In the genomic region with DNA sequence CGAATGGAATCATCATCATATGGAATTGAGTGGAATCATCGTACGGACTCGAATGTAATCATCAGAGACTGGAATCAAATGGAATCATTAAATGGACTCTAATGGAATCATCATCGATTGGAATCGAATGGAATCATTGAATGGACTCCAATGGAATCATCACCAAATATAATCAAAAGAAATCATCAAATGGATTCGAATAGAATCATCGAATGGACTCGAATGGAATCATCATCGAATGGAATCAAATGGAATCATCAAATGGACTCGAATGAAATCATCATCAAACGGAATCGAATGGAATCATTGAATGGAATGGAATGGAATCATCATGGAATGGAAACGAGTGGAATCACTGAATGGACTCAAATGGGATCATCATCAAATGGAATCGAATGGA, we compare ENCODE assay signal across 8 cellular contexts.
DNase-seq lines count a peak whose midpoint lies in the region; ATAC-seq and TF ChIP-seq lines count a peak whose summit lies in the region.
"Not testable (repeated sequence)": the region's sequence is repeated elsewhere in the genome, so short reads cannot be mapped to it uniquely, and the experiment has no call there.

No MANE protein-coding gene starts in this region.

- H3K4me3 ChIP-seq in body of pancreas (peak overlapping the region; percentile 0), tibial nerve (peak overlapping the region in 1 of 4 donors; percentile 0)
- H3K4me3 ChIP-seq in right cardiac atrium (ENCODE audit: low read length), result not testable (repeated sequence)

- not testable (repeated sequence) for H3K27me3 ChIP-seq in body of pancreas; right cardiac atrium (ENCODE audit: control insufficient read depth, insufficient read depth); tibial nerve

- not testable (repeated sequence) for H3K27me3 Mint-ChIP-seq in T-helper 17 cell; natural killer cell treated with Interleukin-12 subunit alpha and Interleukin-12 subunit beta and Interleukin-15 and Interleukin-18, amount 100 ng/mL, for 72 hours

- WGBS in body of pancreas, 2 donors, result 42 to 50% methylated on average over 15 of the region's 15 CpGs
- 62% methylated on average over 15 of the region's 15 CpGs for WGBS in right cardiac atrium
- WGBS in tibial nerve, 2 donors, result 69 to 70% methylated on average over 15 of the region's 15 CpGs

- H3K27ac Mint-ChIP-seq in T-helper 17 cell; natural killer cell treated with Interleukin-12 subunit alpha and Interleukin-12 subunit beta and Interleukin-15 and Interleukin-18, amount 100 ng/mL, for 72 hours: not testable (repeated sequence)

- not testable (repeated sequence) for H3K4me1 ChIP-seq in body of pancreas; right cardiac atrium (ENCODE audit: control insufficient read depth, insufficient read depth, low read length); tibial nerve

- not testable (repeated sequence) for H3K4me1 Mint-ChIP-seq in T-helper 17 cell; natural killer cell treated with Interleukin-12 subunit alpha and Interleukin-12 subunit beta and Interleukin-15 and Interleukin-18, amount 100 ng/mL, for 72 hours (ENCODE audit: low read depth in 2 of 2)

- ATAC-seq in GM18520 (IDR thresholded peaks at IDR 0.05; ENCODE audit: unreplicated experiment), result peak; percentile 2
- ATAC-seq in T-helper 17 cell, result peak; percentile 1
- ATAC-seq in body of pancreas, result peak; percentile 1
- ATAC-seq in right cardiac atrium, result peak; percentile 1
- ATAC-seq in natural killer cell treated with Interleukin-12 subunit alpha and Interleukin-12 subunit beta and Interleukin-15 and Interleukin-18, amount 100 ng/mL, for 72 hours, result peak; percentile 1 to 2

- TF ChIP-seq EP300 in tibial nerve (IDR thresholded peaks at IDR 0.05), result not testable (repeated sequence)

- H3K27ac ChIP-seq in body of pancreas (peak overlapping the region in 2 of 4 donors; percentile 0), tibial nerve (peak overlapping the region in 1 of 4 donors; percentile 0)
- not testable (repeated sequence) for H3K27ac ChIP-seq in right cardiac atrium (ENCODE audit: low read length)

- not testable (repeated sequence) for TF ChIP-seq POLR2A in body of pancreas (IDR thresholded peaks at IDR 0.05); tibial nerve (IDR thresholded peaks at IDR 0.05)

- not testable (repeated sequence) for H3K4me3 Mint-ChIP-seq in T-helper 17 cell; natural killer cell treated with Interleukin-12 subunit alpha and Interleukin-12 subunit beta and Interleukin-15 and Interleukin-18, amount 100 ng/mL, for 72 hours

- intact Hi-C loops in body of pancreas (cut with DNase I); right cardiac atrium (cut with DNase I): not testable (repeated sequence)

- peak in 1 of 3 donors; percentile 60 for DNase-seq in T-helper 17 cell
- peak; percentile 86 for DNase-seq in activated T-cell treated with anti-CD3 and anti-CD28 coated beads for 24 hours (ENCODE audit: low read depth)
- peak in 3 of 4 donors; percentile 27 to 67 (median 42) for DNase-seq in body of pancreas
- peak in 2 of 3 donors; percentile 23 to 30 for DNase-seq in right cardiac atrium
- peak; percentile 99 for DNase-seq in natural killer cell treated with Interleukin-12 subunit alpha and Interleukin-12 subunit beta and Interleukin-15 and Interleukin-18, amount 100 ng/mL, for 72 hours (ENCODE audit: low spot score)
- DNase-seq in stimulated activated CD4-positive, alpha-beta T cell treated with anti-CD3 and anti-CD28 coated beads, TNF-alpha, amount 100 ng/mL, for 1 hour (ENCODE audit: low read depth in 3 of 3, low spot score in 1 of 3), result peak in 2 of 3 donors; percentile 77 to 89
- DNase-seq in tibial nerve (ENCODE audit: low spot score in 2 of 2), result peak; percentile 44 to 100

- H3K36me3 ChIP-seq in body of pancreas (replicated peaks in 1 of 2; ENCODE audit: insufficient read depth in 1 of 2, low read depth in 2 of 2); tibial nerve: not testable (repeated sequence)

- peaks cover 13% of the 10 kb centered on the region for H3K9me3 Mint-ChIP-seq in natural killer cell treated with Interleukin-12 subunit alpha and Interleukin-12 subunit beta and Interleukin-15 and Interleukin-18, amount 100 ng/mL, for 72 hours

- H3K36me3 Mint-ChIP-seq in T-helper 17 cell (ENCODE audit: low read depth), result not testable (repeated sequence)
- peaks cover 11% of the 10 kb centered on the region for H3K36me3 Mint-ChIP-seq in natural killer cell treated with Interleukin-12 subunit alpha and Interleukin-12 subunit beta and Interleukin-15 and Interleukin-18, amount 100 ng/mL, for 72 hours

- TF ChIP-seq CTCF in body of pancreas (IDR thresholded peaks at IDR 0.05); tibial nerve (IDR thresholded peaks at IDR 0.05): not testable (repeated sequence)

- H3K9me3 ChIP-seq in T-helper 17 cell (ENCODE audit: control insufficient read depth, low read length, poor library complexity, severe bottlenecking); right cardiac atrium (ENCODE audit: control insufficient read depth, low read length): not testable (repeated sequence)
- H3K9me3 ChIP-seq in body of pancreas (peaks cover 0 to 16% (median 0%) of the 10 kb centered on the region in 3 donors), tibial nerve (peaks cover 0 to 23% (median 2%) of the 10 kb centered on the region in 4 donors)
